18 cellular contexts compared by ENCODE assay signal in the genomic region with DNA sequence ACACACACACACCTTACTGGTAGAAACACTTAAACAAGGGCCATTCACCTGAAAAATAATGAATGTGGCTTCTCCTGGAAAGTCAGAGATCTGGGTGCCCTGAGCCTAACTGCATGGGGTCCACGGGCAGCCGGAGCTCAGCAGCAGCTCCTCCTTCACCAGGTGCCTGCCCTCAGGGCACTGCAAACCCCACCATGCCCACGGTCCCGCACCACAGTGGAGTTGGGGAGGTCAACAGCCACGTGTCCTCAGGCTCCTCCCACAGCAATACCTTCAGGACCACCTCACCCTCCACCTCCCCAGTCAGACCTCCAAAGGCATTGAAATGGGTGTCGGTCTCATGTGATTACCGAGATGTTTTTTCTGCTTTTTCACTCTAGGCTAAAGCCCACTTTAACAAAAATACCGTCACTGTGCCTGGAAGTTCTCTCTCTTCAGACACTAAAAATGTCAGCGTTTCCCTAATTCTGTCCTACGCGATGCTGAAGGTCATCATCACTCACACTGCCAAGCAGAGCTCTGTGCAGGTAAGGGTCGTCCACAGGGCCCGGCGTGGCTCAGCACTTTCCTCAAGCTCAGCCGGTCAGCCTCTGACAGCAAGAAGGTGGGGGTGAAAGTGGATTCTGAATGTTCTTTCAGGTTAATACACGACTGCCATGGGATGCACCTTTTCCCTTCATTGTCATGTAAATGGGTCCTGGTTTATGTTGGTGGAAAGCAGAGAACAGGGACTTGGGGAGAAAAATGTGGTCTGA.
"Had no signal": no experiment of that assay in that cellular context is flagged by ENCODE, and none has a peak within 500 bp of the region (broad histone marks: within the 10 kb centered on the region; RNA-seq: fewer than 3 reads in every experiment).

No MANE protein-coding gene starts in this region.

- H3K36me3 ChIP-seq: transverse colon had no signal

- H3K4me1 Mint-ChIP-seq: activated naive CD4-positive, alpha-beta T cell treated with anti-CD3 and anti-CD28 coated beads, Interleukin-2, amount 10 ng/mL, durations not matched to agents 7 days and 5 days; stimulated activated memory B cell treated with anti-CD40 and anti-IgM and Interleukin-4, amounts not matched to agents 10 μg/mL and 1 μg/mL and 100 μg/mL, for 72 hours had no signal

- H3K9me3 Mint-ChIP-seq: activated CD4-positive, alpha-beta memory T cell treated with anti-CD3 and anti-CD28 coated beads, Interleukin-2, amount 10 ng/mL, durations not matched to agents 7 days and 5 days; activated naive CD4-positive, alpha-beta T cell treated with anti-CD3 and anti-CD28 coated beads, Interleukin-2, amount 10 ng/mL, durations not matched to agents 7 days and 5 days; naive thymus-derived CD4-positive, alpha-beta T cell; stimulated activated memory B cell treated with anti-CD40 and anti-IgM and Interleukin-4, amounts not matched to agents 10 μg/mL and 1 μg/mL and 100 μg/mL, for 72 hours; T-helper 2 cell treated with Interferon-gamma antibody and Interleukin-4, amounts not matched to agents 5 μg/mL and 100 μg/mL, for 36 hours had no signal

- H3K4me3 Mint-ChIP-seq: activated CD4-positive, alpha-beta memory T cell treated with anti-CD3 and anti-CD28 coated beads, Interleukin-2, amount 10 ng/mL, durations not matched to agents 7 days and 5 days; activated naive CD4-positive, alpha-beta T cell treated with anti-CD3 and anti-CD28 coated beads, Interleukin-2, amount 10 ng/mL, durations not matched to agents 7 days and 5 days; naive thymus-derived CD4-positive, alpha-beta T cell; stimulated activated memory B cell treated with anti-CD40 and anti-IgM and Interleukin-4, amounts not matched to agents 10 μg/mL and 1 μg/mL and 100 μg/mL, for 72 hours; T-helper 2 cell treated with Interferon-gamma antibody and Interleukin-4, amounts not matched to agents 5 μg/mL and 100 μg/mL, for 36 hours had no signal

- H3K27me3 Mint-ChIP-seq: activated CD4-positive, alpha-beta memory T cell treated with anti-CD3 and anti-CD28 coated beads, Interleukin-2, amount 10 ng/mL, durations not matched to agents 7 days and 5 days; activated naive CD4-positive, alpha-beta T cell treated with anti-CD3 and anti-CD28 coated beads, Interleukin-2, amount 10 ng/mL, durations not matched to agents 7 days and 5 days; naive thymus-derived CD4-positive, alpha-beta T cell; stimulated activated memory B cell treated with anti-CD40 and anti-IgM and Interleukin-4, amounts not matched to agents 10 μg/mL and 1 μg/mL and 100 μg/mL, for 72 hours had no signal

- H3K9me3 ChIP-seq: body of pancreas, gastrocnemius medialis, heart right ventricle, lower lobe of right lung, neutrophil, transverse colon had no signal

- H3K27me3 ChIP-seq: body of pancreas, gastrocnemius medialis, heart right ventricle, neutrophil, transverse colon had no signal

- H3K27ac ChIP-seq: body of pancreas, epithelial cell of prostate, gastrocnemius medialis, heart right ventricle, lower lobe of right lung, neutrophil, transverse colon had no signal

- H3K4me1 ChIP-seq: body of pancreas, gastrocnemius medialis, heart right ventricle, lower lobe of right lung, transverse colon had no signal

- ATAC-seq: body of pancreas; gastrocnemius medialis; heart right ventricle; lower lobe of right lung; naive thymus-derived CD4-positive, alpha-beta T cell; stimulated activated memory B cell treated with anti-CD40 and anti-IgM and Interleukin-4, amounts not matched to agents 10 μg/mL and 1 μg/mL and 100 μg/mL, for 72 hours had no signal

- H3K27ac Mint-ChIP-seq: stimulated activated memory B cell treated with anti-CD40 and anti-IgM and Interleukin-4, amounts not matched to agents 10 μg/mL and 1 μg/mL and 100 μg/mL, for 72 hours; T-helper 2 cell treated with Interferon-gamma antibody and Interleukin-4, amounts not matched to agents 5 μg/mL and 100 μg/mL, for 36 hours had no signal

- H3K4me3 ChIP-seq: body of pancreas, gastrocnemius medialis, heart right ventricle, lower lobe of right lung, transverse colon had no signal

- DNase-seq: activated CD4-positive, alpha-beta memory T cell treated with anti-CD3 and anti-CD28 coated beads, Interleukin-2, amount 10 ng/mL, durations not matched to agents 7 days and 5 days; activated CD4-positive, CD25-positive, alpha-beta regulatory T cell treated with anti-CD3 and anti-CD28 coated beads, Interleukin-2, amount 50 U/mL, for 72 hours; activated naive CD4-positive, alpha-beta T cell treated with anti-CD3 and anti-CD28 coated beads, Interleukin-2, amount 10 ng/mL, durations not matched to agents 7 days and 5 days; amniotic stem cell; body of pancreas; central memory CD4-positive, alpha-beta T cell; effector memory CD4-positive, alpha-beta T cell; gastrocnemius medialis; heart right ventricle; lower lobe of right lung; naive thymus-derived CD4-positive, alpha-beta T cell; small intestine; substantia nigra; transverse colon had no signal
